ENCODE assay signal across 1 cellular context in the genomic region with DNA sequence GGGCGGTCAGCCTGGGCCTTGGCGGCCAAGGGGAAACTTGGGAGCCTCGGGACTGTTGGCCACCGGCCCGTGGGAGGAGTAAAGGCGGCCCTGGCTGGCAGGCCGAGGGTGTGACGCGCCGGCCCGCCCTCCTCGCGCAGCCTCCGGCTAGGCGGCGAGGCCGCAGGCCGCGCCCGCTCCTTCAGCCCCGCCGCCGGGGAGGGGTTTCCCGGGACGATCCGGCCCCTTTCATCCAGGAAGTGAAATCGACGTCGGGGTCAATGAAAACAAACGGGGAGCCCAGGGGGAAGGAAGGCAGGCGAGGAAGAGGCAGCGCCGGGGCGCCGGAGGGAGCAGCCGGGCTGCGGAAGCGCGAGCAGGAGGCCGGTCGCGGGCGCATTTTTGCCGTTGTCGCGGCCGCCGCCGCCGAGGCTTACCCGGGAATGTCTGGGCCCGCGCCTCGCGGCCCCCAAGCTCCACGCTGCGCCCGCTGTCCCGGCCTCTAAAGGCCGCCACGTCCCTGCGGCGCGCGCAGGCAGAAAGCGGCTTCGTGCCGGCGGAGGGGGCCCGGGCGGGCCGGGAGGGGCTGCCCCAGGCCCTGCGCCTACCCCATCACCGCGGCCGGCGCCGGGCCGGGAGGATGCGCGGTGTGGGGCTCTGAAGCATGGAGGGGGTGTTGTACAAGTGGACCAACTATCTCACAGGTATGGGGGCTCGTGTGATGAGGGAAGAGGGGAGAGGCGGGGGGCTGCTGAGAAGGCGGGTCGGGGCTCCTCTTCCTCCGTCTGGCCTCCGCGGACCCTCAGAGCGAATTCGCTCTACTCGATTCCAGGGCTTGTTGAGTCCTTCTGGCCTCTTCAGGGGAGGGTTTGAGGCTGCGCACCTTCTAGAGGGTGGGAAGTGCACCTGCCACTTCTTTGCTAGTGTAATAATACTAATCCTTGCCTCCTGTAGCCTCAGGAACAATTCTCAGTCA.
A peak's percentile ranks its signal among the peaks of the same experiment; 100 is the strongest.
TF ChIP-seq lines count a peak whose summit lies in the region.

A gene (plus strand): TSS at position 231 of the 955 bp plus-strand sequence. CDS start 413 bp downstream, at position 644.

TF ChIP-seq in HepG2, 621 proteins besides CTCF, POLR2A, EP300 and RAD21 (continued from another document and continues in another):
- TF ChIP-seq, protein P1, sequence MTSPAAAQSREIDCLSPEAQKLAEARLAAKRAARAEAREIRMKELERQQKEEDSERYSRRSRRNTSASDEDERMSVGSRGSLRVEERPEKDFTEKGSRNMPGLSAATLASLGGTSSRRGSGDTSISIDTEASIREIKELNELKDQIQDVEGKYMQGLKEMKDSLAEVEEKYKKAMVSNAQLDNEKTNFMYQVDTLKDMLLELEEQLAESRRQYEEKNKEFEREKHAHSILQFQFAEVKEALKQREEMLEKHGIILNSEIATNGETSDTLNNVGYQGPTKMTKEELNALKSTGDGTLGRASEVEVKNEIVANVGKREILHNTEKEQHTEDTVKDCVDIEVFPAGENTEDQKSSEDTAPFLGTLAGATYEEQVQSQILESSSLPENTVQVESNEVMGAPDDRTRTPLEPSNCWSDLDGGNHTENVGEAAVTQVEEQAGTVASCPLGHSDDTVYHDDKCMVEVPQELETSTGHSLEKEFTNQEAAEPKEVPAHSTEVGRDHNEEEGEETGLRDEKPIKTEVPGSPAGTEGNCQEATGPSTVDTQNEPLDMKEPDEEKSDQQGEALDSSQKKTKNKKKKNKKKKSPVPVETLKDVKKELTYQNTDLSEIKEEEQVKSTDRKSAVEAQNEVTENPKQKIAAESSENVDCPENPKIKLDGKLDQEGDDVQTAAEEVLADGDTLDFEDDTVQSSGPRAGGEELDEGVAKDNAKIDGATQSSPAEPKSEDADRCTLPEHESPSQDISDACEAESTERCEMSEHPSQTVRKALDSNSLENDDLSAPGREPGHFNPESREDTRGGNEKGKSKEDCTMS (CRISPR knock-in tag; conservative IDR thresholded peaks at IDR 0.05): no peak
- TF ChIP-seq ZNF629 (CRISPR knock-in tag; conservative IDR thresholded peaks at IDR 0.05) (0 out of 2 replicates have a peak, but pooled peaks have one; percentile 17), SMARCC2 (IDR thresholded peaks at IDR 0.05) (no peak), ARID2 (CRISPR knock-in tag; IDR thresholded peaks at IDR 0.05; ENCODE audit: borderline replicate concordance) (no peak; the same call in 1 of the 2 replicates), SALL1 (CRISPR knock-in tag; IDR thresholded peaks at IDR 0.05) (peak; percentile 83), ZNF317 (CRISPR knock-in tag; IDR thresholded peaks at IDR 0.05) (no peak; the same call in 1 of the 2 replicates), SP5 (CRISPR knock-in tag; IDR thresholded peaks at IDR 0.05; ENCODE audit: borderline replicate concordance, low read depth) (peak; percentile 78), SAP130 (CRISPR knock-in tag; IDR thresholded peaks at IDR 0.05; ENCODE audit: low read depth) (peak; percentile 92), HES4 (CRISPR knock-in tag; IDR thresholded peaks at IDR 0.05; ENCODE audit: borderline replicate concordance) (peak; percentile 22; the same call in 1 of the 2 replicates), ZNF350 (CRISPR knock-in tag; IDR thresholded peaks at IDR 0.05; ENCODE audit: borderline replicate concordance, low read depth) (0 out of 2 replicates have a peak, but pooled peaks have one; percentile 29), ZNF343 (CRISPR knock-in tag; IDR thresholded peaks at IDR 0.05) (no peak), PCBP2 (optimal IDR thresholded peaks at IDR 0.05; ENCODE audit: low read depth, low read length, poor library complexity, severe bottlenecking) (no peak), TGIF2 (CRISPR knock-in tag; IDR thresholded peaks at IDR 0.05) (no peak; the same call in 1 of the 2 replicates), SNAI1 (CRISPR knock-in tag; IDR thresholded peaks at IDR 0.05; ENCODE audit: borderline replicate concordance) (peak; percentile 43; the same call in 1 of the 2 replicates), POGZ (CRISPR knock-in tag; IDR thresholded peaks at IDR 0.05) (peak; percentile 74; the same call in 1 of the 2 replicates), GABPB1 (CRISPR knock-in tag; IDR thresholded peaks at IDR 0.05) (peak; percentile 92), ZNF510 (CRISPR knock-in tag; IDR thresholded peaks at IDR 0.05; ENCODE audit: low read depth) (no peak; the same call in 1 of the 2 replicates), RFXANK (CRISPR knock-in tag; IDR thresholded peaks at IDR 0.05) (no peak), MLLT10 (CRISPR knock-in tag; IDR thresholded peaks at IDR 0.05) (no peak), ZNF761 (CRISPR knock-in tag; conservative IDR thresholded peaks at IDR 0.05) (peak; percentile 42; the same call in 1 of the 2 replicates), ZNF563 (CRISPR knock-in tag; IDR thresholded peaks at IDR 0.05) (peak; percentile 93), CCDC6 (CRISPR knock-in tag; IDR thresholded peaks at IDR 0.05) (peak; percentile 88), ZNF354B (CRISPR knock-in tag; IDR thresholded peaks at IDR 0.05) (no peak), TARDBP (CRISPR knock-in tag; IDR thresholded peaks at IDR 0.05) (no peak), ZNF260 (CRISPR knock-in tag; IDR thresholded peaks at IDR 0.05; ENCODE audit: borderline replicate concordance, low read depth) (no peak), ZNF775 (CRISPR knock-in tag; IDR thresholded peaks at IDR 0.05; ENCODE audit: borderline replicate concordance) (no peak), ZNF562 (CRISPR knock-in tag; IDR thresholded peaks at IDR 0.05; ENCODE audit: borderline replicate concordance) (no peak), NKX3-1 (CRISPR knock-in tag; IDR thresholded peaks at IDR 0.05) (peak; percentile 63; the same call in 1 of the 2 replicates), RXRA (CRISPR knock-in tag; IDR thresholded peaks at IDR 0.05) (no peak), RFX3 (CRISPR knock-in tag; IDR thresholded peaks at IDR 0.05) (no peak), RFXAP (CRISPR knock-in tag; IDR thresholded peaks at IDR 0.05; ENCODE audit: borderline replicate concordance) (peak; percentile 71), AKAP8 (CRISPR knock-in tag; IDR thresholded peaks at IDR 0.05) (peak; percentile 58; the same call in 1 of the 2 replicates)
- TF ChIP-seq, protein P2, sequence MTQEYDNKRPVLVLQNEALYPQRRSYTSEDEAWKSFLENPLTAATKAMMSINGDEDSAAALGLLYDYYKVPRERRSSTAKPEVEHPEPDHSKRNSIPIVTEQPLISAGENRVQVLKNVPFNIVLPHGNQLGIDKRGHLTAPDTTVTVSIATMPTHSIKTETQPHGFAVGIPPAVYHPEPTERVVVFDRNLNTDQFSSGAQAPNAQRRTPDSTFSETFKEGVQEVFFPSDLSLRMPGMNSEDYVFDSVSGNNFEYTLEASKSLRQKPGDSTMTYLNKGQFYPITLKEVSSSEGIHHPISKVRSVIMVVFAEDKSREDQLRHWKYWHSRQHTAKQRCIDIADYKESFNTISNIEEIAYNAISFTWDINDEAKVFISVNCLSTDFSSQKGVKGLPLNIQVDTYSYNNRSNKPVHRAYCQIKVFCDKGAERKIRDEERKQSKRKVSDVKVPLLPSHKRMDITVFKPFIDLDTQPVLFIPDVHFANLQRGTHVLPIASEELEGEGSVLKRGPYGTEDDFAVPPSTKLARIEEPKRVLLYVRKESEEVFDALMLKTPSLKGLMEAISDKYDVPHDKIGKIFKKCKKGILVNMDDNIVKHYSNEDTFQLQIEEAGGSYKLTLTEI (CRISPR knock-in tag; conservative IDR thresholded peaks at IDR 0.05): no peak
- TF ChIP-seq, protein P3, sequence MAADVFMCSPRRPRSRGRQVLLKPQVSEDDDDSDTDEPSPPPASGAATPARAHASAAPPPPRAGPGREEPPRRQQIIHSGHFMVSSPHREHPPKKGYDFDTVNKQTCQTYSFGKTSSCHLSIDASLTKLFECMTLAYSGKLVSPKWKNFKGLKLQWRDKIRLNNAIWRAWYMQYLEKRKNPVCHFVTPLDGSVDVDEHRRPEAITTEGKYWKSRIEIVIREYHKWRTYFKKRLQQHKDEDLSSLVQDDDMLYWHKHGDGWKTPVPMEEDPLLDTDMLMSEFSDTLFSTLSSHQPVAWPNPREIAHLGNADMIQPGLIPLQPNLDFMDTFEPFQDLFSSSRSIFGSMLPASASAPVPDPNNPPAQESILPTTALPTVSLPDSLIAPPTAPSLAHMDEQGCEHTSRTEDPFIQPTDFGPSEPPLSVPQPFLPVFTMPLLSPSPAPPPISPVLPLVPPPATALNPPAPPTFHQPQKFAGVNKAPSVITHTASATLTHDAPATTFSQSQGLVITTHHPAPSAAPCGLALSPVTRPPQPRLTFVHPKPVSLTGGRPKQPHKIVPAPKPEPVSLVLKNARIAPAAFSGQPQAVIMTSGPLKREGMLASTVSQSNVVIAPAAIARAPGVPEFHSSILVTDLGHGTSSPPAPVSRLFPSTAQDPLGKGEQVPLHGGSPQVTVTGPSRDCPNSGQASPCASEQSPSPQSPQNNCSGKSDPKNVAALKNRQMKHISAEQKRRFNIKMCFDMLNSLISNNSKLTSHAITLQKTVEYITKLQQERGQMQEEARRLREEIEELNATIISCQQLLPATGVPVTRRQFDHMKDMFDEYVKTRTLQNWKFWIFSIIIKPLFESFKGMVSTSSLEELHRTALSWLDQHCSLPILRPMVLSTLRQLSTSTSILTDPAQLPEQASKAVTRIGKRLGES (CRISPR knock-in tag; IDR thresholded peaks at IDR 0.05; ENCODE audit: borderline replicate concordance): no peak; the same call in 1 of the 2 replicates
- TF ChIP-seq, protein P4, sequence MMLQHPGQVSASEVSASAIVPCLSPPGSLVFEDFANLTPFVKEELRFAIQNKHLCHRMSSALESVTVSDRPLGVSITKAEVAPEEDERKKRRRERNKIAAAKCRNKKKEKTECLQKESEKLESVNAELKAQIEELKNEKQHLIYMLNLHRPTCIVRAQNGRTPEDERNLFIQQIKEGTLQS (CRISPR knock-in tag; IDR thresholded peaks at IDR 0.05): no peak
- TF ChIP-seq, protein P5, sequence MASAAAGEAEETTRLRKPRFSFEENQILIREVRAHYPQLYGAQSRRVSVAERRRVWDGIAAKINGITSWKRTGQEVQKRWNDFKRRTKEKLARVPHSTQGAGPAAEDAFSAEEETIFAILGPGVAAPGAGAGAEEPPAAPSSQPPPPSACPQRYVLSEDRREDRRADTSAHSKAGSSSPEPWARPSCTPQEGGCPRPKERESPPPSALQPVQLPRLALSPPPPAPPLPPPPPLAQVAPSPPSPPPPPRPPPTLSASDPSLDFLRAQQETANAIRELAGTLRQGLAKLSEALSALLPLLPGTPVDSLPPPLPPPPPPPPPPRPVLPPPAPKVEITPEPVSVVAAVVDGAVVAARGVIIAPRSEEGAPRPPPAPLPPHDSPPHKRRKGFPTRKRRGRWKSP (CRISPR knock-in tag; IDR thresholded peaks at IDR 0.05): peak; percentile 50; the same call in 1 of the 2 replicates
- TF ChIP-seq, protein P6, sequence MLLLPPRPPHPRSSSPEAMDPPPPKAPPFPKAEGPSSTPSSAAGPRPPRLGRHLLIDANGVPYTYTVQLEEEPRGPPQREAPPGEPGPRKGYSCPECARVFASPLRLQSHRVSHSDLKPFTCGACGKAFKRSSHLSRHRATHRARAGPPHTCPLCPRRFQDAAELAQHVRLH (CRISPR knock-in tag; IDR thresholded peaks at IDR 0.05; ENCODE audit: borderline replicate concordance, low read depth): 0 out of 2 replicates have a peak, but pooled peaks have one; percentile 69
- TF ChIP-seq, protein P7, sequence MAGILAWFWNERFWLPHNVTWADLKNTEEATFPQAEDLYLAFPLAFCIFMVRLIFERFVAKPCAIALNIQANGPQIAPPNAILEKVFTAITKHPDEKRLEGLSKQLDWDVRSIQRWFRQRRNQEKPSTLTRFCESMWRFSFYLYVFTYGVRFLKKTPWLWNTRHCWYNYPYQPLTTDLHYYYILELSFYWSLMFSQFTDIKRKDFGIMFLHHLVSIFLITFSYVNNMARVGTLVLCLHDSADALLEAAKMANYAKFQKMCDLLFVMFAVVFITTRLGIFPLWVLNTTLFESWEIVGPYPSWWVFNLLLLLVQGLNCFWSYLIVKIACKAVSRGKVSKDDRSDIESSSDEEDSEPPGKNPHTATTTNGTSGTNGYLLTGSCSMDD (CRISPR knock-in tag; IDR thresholded peaks at IDR 0.05): no peak
- TF ChIP-seq, protein P8, sequence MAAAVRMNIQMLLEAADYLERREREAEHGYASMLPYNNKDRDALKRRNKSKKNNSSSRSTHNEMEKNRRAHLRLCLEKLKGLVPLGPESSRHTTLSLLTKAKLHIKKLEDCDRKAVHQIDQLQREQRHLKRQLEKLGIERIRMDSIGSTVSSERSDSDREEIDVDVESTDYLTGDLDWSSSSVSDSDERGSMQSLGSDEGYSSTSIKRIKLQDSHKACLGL (CRISPR knock-in tag; IDR thresholded peaks at IDR 0.05): no peak
- TF ChIP-seq, protein P9, sequence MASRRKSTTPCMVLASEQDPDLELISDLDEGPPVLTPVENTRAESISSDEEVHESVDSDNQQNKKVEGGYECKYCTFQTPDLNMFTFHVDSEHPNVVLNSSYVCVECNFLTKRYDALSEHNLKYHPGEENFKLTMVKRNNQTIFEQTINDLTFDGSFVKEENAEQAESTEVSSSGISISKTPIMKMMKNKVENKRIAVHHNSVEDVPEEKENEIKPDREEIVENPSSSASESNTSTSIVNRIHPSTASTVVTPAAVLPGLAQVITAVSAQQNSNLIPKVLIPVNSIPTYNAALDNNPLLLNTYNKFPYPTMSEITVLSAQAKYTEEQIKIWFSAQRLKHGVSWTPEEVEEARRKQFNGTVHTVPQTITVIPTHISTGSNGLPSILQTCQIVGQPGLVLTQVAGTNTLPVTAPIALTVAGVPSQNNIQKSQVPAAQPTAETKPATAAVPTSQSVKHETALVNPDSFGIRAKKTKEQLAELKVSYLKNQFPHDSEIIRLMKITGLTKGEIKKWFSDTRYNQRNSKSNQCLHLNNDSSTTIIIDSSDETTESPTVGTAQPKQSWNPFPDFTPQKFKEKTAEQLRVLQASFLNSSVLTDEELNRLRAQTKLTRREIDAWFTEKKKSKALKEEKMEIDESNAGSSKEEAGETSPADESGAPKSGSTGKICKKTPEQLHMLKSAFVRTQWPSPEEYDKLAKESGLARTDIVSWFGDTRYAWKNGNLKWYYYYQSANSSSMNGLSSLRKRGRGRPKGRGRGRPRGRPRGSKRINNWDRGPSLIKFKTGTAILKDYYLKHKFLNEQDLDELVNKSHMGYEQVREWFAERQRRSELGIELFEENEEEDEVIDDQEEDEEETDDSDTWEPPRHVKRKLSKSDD (CRISPR knock-in tag; IDR thresholded peaks at IDR 0.05; ENCODE audit: low read depth): peak; percentile 28; the same call in 1 of the 2 replicates
